ENCODE assay signal across 2 cellular contexts in the genomic region with DNA sequence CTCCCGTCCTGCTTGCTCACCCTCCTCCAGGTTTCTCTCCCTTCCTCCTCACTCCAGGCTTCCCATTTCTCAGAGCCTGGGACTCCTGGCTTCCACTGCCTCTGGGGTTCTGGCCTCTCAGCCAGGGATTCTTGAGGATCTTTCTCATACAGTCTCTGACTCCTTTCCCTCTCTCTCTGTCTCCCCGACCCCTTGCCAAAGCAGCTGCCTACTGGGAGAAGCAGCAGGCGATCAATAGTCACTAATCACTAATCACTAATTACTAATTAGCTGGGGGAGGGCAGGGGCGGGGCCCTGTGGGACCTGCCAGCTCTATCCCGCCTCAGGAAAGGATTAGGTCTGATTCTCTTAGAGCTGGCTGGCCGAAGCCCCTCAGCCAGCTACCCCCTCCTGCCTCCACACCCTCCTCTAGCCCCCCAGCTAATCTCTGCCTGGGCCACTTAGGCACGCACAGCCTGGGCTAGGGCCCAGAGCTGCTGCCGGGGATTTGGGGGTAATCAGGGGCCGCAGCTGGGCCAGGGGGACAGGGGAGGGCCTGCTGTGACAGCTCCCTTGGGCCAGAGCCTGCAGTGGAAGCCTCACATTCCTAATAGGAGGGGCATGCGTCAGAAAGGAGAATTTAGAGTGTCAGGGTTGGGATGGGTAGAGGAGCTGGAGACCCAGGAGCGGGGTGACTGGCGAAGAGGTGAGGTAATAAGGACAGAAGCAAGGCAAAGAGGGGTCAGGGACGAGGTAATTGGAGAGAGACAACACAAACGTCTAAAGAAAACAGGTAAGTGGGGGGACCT.
TF ChIP-seq lines count a peak whose summit lies in the region.

No MANE protein-coding gene starts in this region.

TF ChIP-seq in HepG2, 621 proteins besides CTCF, POLR2A, EP300 and RAD21:
- TF ChIP-seq, protein P1, sequence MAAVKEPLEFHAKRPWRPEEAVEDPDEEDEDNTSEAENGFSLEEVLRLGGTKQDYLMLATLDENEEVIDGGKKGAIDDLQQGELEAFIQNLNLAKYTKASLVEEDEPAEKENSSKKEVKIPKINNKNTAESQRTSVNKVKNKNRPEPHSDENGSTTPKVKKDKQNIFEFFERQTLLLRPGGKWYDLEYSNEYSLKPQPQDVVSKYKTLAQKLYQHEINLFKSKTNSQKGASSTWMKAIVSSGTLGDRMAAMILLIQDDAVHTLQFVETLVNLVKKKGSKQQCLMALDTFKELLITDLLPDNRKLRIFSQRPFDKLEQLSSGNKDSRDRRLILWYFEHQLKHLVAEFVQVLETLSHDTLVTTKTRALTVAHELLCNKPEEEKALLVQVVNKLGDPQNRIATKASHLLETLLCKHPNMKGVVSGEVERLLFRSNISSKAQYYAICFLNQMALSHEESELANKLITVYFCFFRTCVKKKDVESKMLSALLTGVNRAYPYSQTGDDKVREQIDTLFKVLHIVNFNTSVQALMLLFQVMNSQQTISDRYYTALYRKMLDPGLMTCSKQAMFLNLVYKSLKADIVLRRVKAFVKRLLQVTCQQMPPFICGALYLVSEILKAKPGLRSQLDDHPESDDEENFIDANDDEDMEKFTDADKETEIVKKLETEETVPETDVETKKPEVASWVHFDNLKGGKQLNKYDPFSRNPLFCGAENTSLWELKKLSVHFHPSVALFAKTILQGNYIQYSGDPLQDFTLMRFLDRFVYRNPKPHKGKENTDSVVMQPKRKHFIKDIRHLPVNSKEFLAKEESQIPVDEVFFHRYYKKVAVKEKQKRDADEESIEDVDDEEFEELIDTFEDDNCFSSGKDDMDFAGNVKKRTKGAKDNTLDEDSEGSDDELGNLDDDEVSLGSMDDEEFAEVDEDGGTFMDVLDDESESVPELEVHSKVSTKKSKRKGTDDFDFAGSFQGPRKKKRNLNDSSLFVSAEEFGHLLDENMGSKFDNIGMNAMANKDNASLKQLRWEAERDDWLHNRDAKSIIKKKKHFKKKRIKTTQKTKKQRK (IDR thresholded peaks at IDR 0.05; ENCODE audit: low read length): no peak
- TF ChIP-seq ZFAT (CRISPR knock-in tag; conservative IDR thresholded peaks at IDR 0.05): no peak
- 0 out of 2 replicates have a peak, but pooled peaks have one; percentile 57 for TF ChIP-seq EZH2 (conservative IDR thresholded peaks at IDR 0.05; ENCODE audit: low read depth, low read length)
- TF ChIP-seq CEBPG (CRISPR knock-in tag; IDR thresholded peaks at IDR 0.05): no peak
- TF ChIP-seq SNAPC2 (CRISPR knock-in tag; IDR thresholded peaks at IDR 0.05): no peak

TF ChIP-seq in GM12878, 131 proteins besides CTCF, POLR2A, EP300 and RAD21:
- no peak for TF ChIP-seq CREM (IDR thresholded peaks at IDR 0.05; ENCODE audit: low read depth)
- no peak for TF ChIP-seq ETV6 (conservative IDR thresholded peaks at IDR 0.05 in 1 of 2, IDR thresholded peaks at IDR 0.05 in 1 of 2; ENCODE audit: borderline replicate concordance in 1 of 2, low read depth in 1 of 2)
- TF ChIP-seq EZH2 (IDR thresholded peaks at IDR 0.05; ENCODE audit: borderline replicate concordance, control insufficient read depth, low read depth, low read length): no peak
- TF ChIP-seq SUZ12 (IDR thresholded peaks at IDR 0.05; ENCODE audit: unreplicated experiment): peak; percentile 29
- TF ChIP-seq HDAC6 (IDR thresholded peaks at IDR 0.05; ENCODE audit: unreplicated experiment): no peak
